Comparison of ENCODE assay signal across 12 cellular contexts in genomic region chr2:162582357-162582798, GRCh38.
DNase-seq lines count a peak whose midpoint lies in the region; ATAC-seq, FAIRE-seq and TF ChIP-seq lines count a peak whose summit lies in the region.
"Had no signal": no experiment of that assay in that cellular context is flagged by ENCODE, and none has a peak within 500 bp of the region (broad histone marks: within the 10 kb centered on the region; RNA-seq: fewer than 3 reads in every experiment).

No MANE protein-coding gene starts in this region.

- TF ChIP-seq CTCF in brain microvascular endothelial cell (IDR thresholded peaks at IDR 0.05; ENCODE audit: low read depth, low read length, missing control alignments), result no peak
- no peak for TF ChIP-seq CTCF in progenitor cell of endocrine pancreas (IDR thresholded peaks at IDR 0.05; ENCODE audit: unreplicated experiment)

- FAIRE-seq in H54 (lab: Jason Lieb, UNC), result peak; percentile 96
- FAIRE-seq: G401.6 had no signal

- no peaks in the 10 kb centered on the region for H3K36me3 ChIP-seq in brain microvascular endothelial cell (replicated peaks)
- H3K36me3 ChIP-seq in naive thymus-derived CD4-positive, alpha-beta T cell (ENCODE audit: control insufficient read depth in 2 of 3, insufficient read depth in 3 of 3, low read length in 3 of 3), result no peaks in the 10 kb centered on the region

- no peak for ATAC-seq in naive thymus-derived CD4-positive, alpha-beta T cell

- H3K27ac ChIP-seq in brain microvascular endothelial cell, result no peak overlapping the region
- no peak overlapping the region for H3K27ac ChIP-seq in naive thymus-derived CD4-positive, alpha-beta T cell (ENCODE audit: low read depth, low read length)

- no peaks in the 10 kb centered on the region for H3K4me1 ChIP-seq in naive thymus-derived CD4-positive, alpha-beta T cell (ENCODE audit: control insufficient read depth in 2 of 2, insufficient read depth in 2 of 2, low read length in 2 of 2)

- H3K27me3 Mint-ChIP-seq in progenitor cell of endocrine pancreas, result no peaks in the 10 kb centered on the region
- no peaks in the 10 kb centered on the region for H3K27me3 Mint-ChIP-seq in naive thymus-derived CD4-positive, alpha-beta T cell
- H3K27me3 Mint-ChIP-seq: memory B cell had no signal

- intact Hi-C loops in naive thymus-derived CD4-positive, alpha-beta T cell (cut with micrococcal nuclease), result no loop called here

- H3K27ac Mint-ChIP-seq in progenitor cell of endocrine pancreas, result peak overlapping the region; percentile 79
- H3K27ac Mint-ChIP-seq in naive thymus-derived CD4-positive, alpha-beta T cell, result no peak overlapping the region
- H3K27ac Mint-ChIP-seq: memory B cell had no signal

- peaks cover 49% of the 10 kb centered on the region for H3K4me1 Mint-ChIP-seq in progenitor cell of endocrine pancreas (ENCODE audit: low read depth)
- no peaks in the 10 kb centered on the region for H3K4me1 Mint-ChIP-seq in naive thymus-derived CD4-positive, alpha-beta T cell
- H3K4me1 Mint-ChIP-seq: memory B cell had no signal

- H3K36me3 Mint-ChIP-seq in progenitor cell of endocrine pancreas (ENCODE audit: insufficient read depth), result peaks cover 5% of the 10 kb centered on the region
- no peaks in the 10 kb centered on the region for H3K36me3 Mint-ChIP-seq in naive thymus-derived CD4-positive, alpha-beta T cell
- H3K36me3 Mint-ChIP-seq: memory B cell had no signal

- POLR2A ChIA-PET in naive thymus-derived CD4-positive, alpha-beta T cell (lab: Charles Lee), result no interaction called here

- peak; percentile 7 for DNase-seq in H54 (ENCODE audit: insufficient read length, low spot score)
- peak; percentile 36 for DNase-seq in NCI-H460 (ENCODE audit: extremely low read depth, low read depth)
- peak; percentile 54 for DNase-seq in brain microvascular endothelial cell
- DNase-seq in progenitor cell of endocrine pancreas (ENCODE audit: low spot score, unreplicated experiment), result no peak
- no peak for DNase-seq in naive thymus-derived CD4-positive, alpha-beta T cell
- DNase-seq in NCI-H2171 (lab: John Stamatoyannopoulos, UW), result no peak
- no peak for DNase-seq in stimulated activated CD4-positive, alpha-beta T cell treated with anti-CD3 and anti-CD28 coated beads, Interleukin-2, amount 100 ng/mL, for 24 hours
- DNase-seq: activated CD4-positive, CD25-positive, alpha-beta regulatory T cell treated with anti-CD3 and anti-CD28 coated beads, Interleukin-2, amount 50 U/mL, for 72 hours; MM.1S; stimulated activated naive CD4-positive, alpha-beta T cell treated with Interleukin-2 at 50 U/mL for 16 hours had no signal

- H3K9me3 Mint-ChIP-seq in progenitor cell of endocrine pancreas (ENCODE audit: low read depth), result no peaks in the 10 kb centered on the region
- H3K9me3 Mint-ChIP-seq in naive thymus-derived CD4-positive, alpha-beta T cell, result peaks cover 0 to 11% (median 0%) of the 10 kb centered on the region in 11 donors

- in situ Hi-C loops in brain microvascular endothelial cell (cut with HindIII; ENCODE audit: low pct_ligation_motif_present, low sequenced_read_pairs), result no loop called here

- no peaks in the 10 kb centered on the region for H3K9me3 ChIP-seq in naive thymus-derived CD4-positive, alpha-beta T cell (ENCODE audit: control insufficient read depth in 2 of 3, low read length in 3 of 3)

- TF ChIP-seq POLR2A in H54 (IDR thresholded peaks at IDR 0.05; ENCODE audit: low read depth, low read length), result no peak

- CTCF ChIA-PET in naive thymus-derived CD4-positive, alpha-beta T cell (lab: Charles Lee), result no interaction called here

- no peaks in the 10 kb centered on the region for H3K27me3 ChIP-seq in brain microvascular endothelial cell (replicated peaks)
- no peaks in the 10 kb centered on the region for H3K27me3 ChIP-seq in naive thymus-derived CD4-positive, alpha-beta T cell (ENCODE audit: control insufficient read depth in 2 of 2, insufficient read depth in 2 of 2, low read length in 2 of 2)

- H3K4me3 ChIP-seq in brain microvascular endothelial cell (ENCODE audit: low read depth, low read length), result no peak overlapping the region
- no peak overlapping the region for H3K4me3 ChIP-seq in naive thymus-derived CD4-positive, alpha-beta T cell (ENCODE audit: low read length)

- no peak overlapping the region for H3K4me3 Mint-ChIP-seq in progenitor cell of endocrine pancreas (ENCODE audit: low read depth)
- H3K4me3 Mint-ChIP-seq in naive thymus-derived CD4-positive, alpha-beta T cell, result no peak overlapping the region
- H3K4me3 Mint-ChIP-seq: memory B cell had no signal

Comparison
In these comparisons a context has a peak if more than half of its experiments do, and no peak if none do; other contexts are left out.
1. DNase-seq: peak in H54 (single experiment), NCI-H460 (single experiment) and brain microvascular endothelial cell (single experiment); none in progenitor cell of endocrine pancreas (single experiment), naive thymus-derived CD4-positive, alpha-beta T cell (0 of 9), NCI-H2171 (single experiment) and stimulated activated CD4-positive, alpha-beta T cell treated with anti-CD3 and anti-CD28 coated beads, Interleukin-2, amount 100 ng/mL, for 24 hours (0 of 2).